In the genomic region with DNA sequence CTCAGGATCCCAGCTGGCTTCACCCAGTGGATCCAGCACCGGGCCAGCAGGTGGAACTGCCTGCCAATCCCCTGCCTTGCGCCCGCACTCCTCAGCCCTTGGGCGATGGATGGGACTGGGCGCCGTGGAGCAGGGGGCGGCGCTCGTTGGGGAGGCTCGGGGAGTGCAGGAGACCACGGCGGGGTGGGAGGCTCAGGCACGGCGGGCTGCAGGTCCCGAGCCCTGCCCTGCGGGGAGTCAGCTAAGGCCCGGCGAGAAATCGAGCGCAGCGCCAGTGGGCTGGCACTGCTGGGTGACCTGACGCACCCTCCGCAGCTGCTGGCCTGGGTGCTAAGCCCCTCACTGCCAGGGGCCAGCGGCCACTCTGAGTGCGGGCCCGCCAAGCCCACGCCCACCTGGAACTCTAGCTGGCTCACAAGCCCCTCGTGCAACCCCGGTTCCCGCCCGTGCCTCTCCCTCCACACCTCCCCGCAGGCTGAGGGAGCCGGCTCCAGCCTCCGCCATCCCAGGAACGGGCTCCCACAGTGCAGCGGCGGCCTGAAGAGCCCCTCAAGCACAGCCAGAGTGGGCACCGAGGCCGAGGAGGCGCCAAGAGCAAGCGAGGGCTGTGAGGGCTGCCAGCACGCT, we compare ENCODE assay signal across 23 cellular contexts.
"Had no signal": no experiment of that assay in that cellular context is flagged by ENCODE, and none has a peak within 500 bp of the region (broad histone marks: within the 10 kb centered on the region; RNA-seq: fewer than 3 reads in every experiment).

No MANE protein-coding gene starts in this region.

- H3K27ac ChIP-seq: colonic mucosa, esophagus muscularis mucosa, foreskin keratinocyte, gastroesophageal sphincter, heart left ventricle, hepatocyte, left ventricle myocardium inferior, lower lobe of right lung had no signal

- H3K4me1 ChIP-seq: colonic mucosa, foreskin keratinocyte had no signal

- H3K27me3 ChIP-seq: colonic mucosa, esophagus muscularis mucosa, foreskin keratinocyte, gastroesophageal sphincter, heart left ventricle, hepatocyte had no signal

- H3K9me3 Mint-ChIP-seq: dendritic cell treated with granulocyte-macrophage colony-stimulating factor and Interleukin-4, amounts not matched to agents 40 ng/mL and 50 ng/mL, for 4 days; effector memory CD8-positive, alpha-beta T cell; immature natural killer cell had no signal

- H3K27ac Mint-ChIP-seq: dendritic cell treated with granulocyte-macrophage colony-stimulating factor and Interleukin-4, amounts not matched to agents 40 ng/mL and 50 ng/mL, for 4 days; effector memory CD8-positive, alpha-beta T cell; immature natural killer cell had no signal

- H3K27me3 Mint-ChIP-seq: dendritic cell treated with granulocyte-macrophage colony-stimulating factor and Interleukin-4, amounts not matched to agents 40 ng/mL and 50 ng/mL, for 4 days; effector memory CD8-positive, alpha-beta T cell had no signal

- H3K4me2 ChIP-seq: hepatocyte had no signal

- H3K36me3 ChIP-seq: colonic mucosa, lower lobe of right lung had no signal

- DNase-seq: colonic mucosa; cortex of kidney; effector CD8-positive, alpha-beta T cell; effector memory CD8-positive, alpha-beta T cell; foreskin keratinocyte; heart left ventricle; hypothalamus; immature natural killer cell; islet precursor cell; kidney; kidney glomerular epithelial cell; left colon; left ventricle myocardium inferior; lower lobe of right lung; mesendoderm; midbrain had no signal

- H3K4me3 Mint-ChIP-seq: dendritic cell treated with granulocyte-macrophage colony-stimulating factor and Interleukin-4, amounts not matched to agents 40 ng/mL and 50 ng/mL, for 4 days; effector memory CD8-positive, alpha-beta T cell; immature natural killer cell had no signal

- H3K9me3 ChIP-seq: colonic mucosa, esophagus muscularis mucosa, gastroesophageal sphincter, heart left ventricle, left ventricle myocardium inferior, lower lobe of right lung had no signal

- H2AFZ ChIP-seq: hepatocyte had no signal

- ATAC-seq: effector memory CD8-positive, alpha-beta T cell; foreskin keratinocyte; gastroesophageal sphincter; heart left ventricle; left colon; left lobe of liver; lower lobe of right lung had no signal

- H3K4me3 ChIP-seq: colonic mucosa, esophagus muscularis mucosa, gastroesophageal sphincter, heart left ventricle, hepatocyte, left ventricle myocardium inferior, lower lobe of right lung had no signal

- FAIRE-seq: endothelial cell of umbilical vein, frontal cortex, kidney had no signal
